In genomic region chr1:164991763-164992162, GRCh38 we compare ENCODE assay signal across 30 cellular contexts.
"Had no signal": no experiment of that assay in that cellular context is flagged by ENCODE, and none has a peak within 500 bp of the region (broad histone marks: within the 10 kb centered on the region; RNA-seq: fewer than 3 reads in every experiment).

No MANE protein-coding gene starts in this region.

- H3K4me1 ChIP-seq: colonic mucosa had no signal

- H3K27ac ChIP-seq: cardiac muscle cell, colonic mucosa, epithelial cell of prostate, WERI-Rb-1 had no signal

- H3K36me3 ChIP-seq: cardiac muscle cell, colonic mucosa, WERI-Rb-1 had no signal

- H3K27me3 ChIP-seq: cardiac muscle cell, colonic mucosa had no signal

- ATAC-seq: activated CD4-positive, CD25-positive, alpha-beta regulatory T cell treated with anti-CD3 and anti-CD28 coated beads, Interleukin-2, amount 50 U/mL, for 24 hours; activated CD8-positive, alpha-beta T cell treated with anti-CD3 and anti-CD28 coated beads for 36 hours; activated T-cell treated with anti-CD3 and anti-CD28 coated beads, Interleukin-2, amount 50 U/mL, for 4 hours; activated T-helper 17 cell treated with anti-CD3 and anti-CD28 coated beads, Interleukin-2, amount 50 U/mL, for 72 hours; T-helper 17 cell had no signal

- DNase-seq: activated B cell treated with CpG ODN at 0.5 μM for 24 hours; activated CD4-positive, alpha-beta T cell treated with anti-CD3 and anti-CD28 coated beads for 48 hours; activated CD4-positive, alpha-beta T cell treated with anti-CD3 and anti-CD28 coated beads, Interleukin-2, amount 50 U/mL, for 1 hour; activated CD4-positive, alpha-beta T cell treated with anti-CD3 and anti-CD28 coated beads, Interleukin-2, amount 50 U/mL, for 48 hours; activated CD8-positive, alpha-beta memory T cell treated with anti-CD3 and anti-CD28 coated beads for 24 hours; activated CD8-positive, alpha-beta T cell treated with anti-CD3 and anti-CD28 coated beads for 36 hours; activated effector memory CD4-positive, alpha-beta T cell treated with Interleukin-2 at 50 U/mL for 16 hours; activated gamma-delta T cell treated with Interleukin-2 at 50 U/mL for 16 hours; activated naive CD4-positive, alpha-beta T cell treated with anti-CD3 and anti-CD28 coated beads, Interleukin-2, amount 50 U/mL, for 16 hours; activated naive CD4-positive, alpha-beta T cell treated with Interleukin-2 at 50 U/mL for 16 hours; activated T-cell treated with anti-CD3 and anti-CD28 coated beads, Interleukin-2, amount 50 U/mL, for 4 hours; amniotic stem cell; anterior cingulate cortex; central memory CD4-positive, alpha-beta T cell; cerebellar nuclear complex; colonic mucosa; effector CD8-positive, alpha-beta T cell; foreskin fibroblast; head of caudate nucleus; T-helper 17 cell; T1000; WERI-Rb-1 had no signal

- H3K9me3 ChIP-seq: colonic mucosa had no signal

- FAIRE-seq: astrocyte, endometrium, endothelial cell of umbilical vein, frontal cortex had no signal

- H3K4me3 ChIP-seq: cardiac muscle cell, colonic mucosa had no signal
